In the genomic region with DNA sequence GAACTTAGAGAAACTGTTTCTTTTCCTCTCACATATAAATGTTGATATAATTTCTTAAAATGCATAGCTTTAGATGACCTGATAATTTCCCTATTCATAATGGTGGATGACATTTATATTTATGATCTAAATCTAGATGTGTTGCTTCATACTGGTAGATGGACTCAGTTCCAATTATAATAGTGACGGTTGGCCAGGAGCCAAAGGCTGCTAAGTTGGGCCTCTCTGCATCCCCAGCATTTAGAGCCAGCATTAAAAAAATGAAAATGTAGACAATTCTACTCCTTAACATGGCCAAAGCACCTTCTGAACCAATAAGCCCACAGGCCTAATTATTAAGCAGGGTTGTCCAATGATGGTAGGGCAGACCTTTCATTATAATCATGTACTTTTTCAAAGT, we compare ENCODE assay signal across 19 cellular contexts.
DNase-seq lines count a peak whose midpoint lies in the region; ATAC-seq and TF ChIP-seq lines count a peak whose summit lies in the region.
"Had no signal": no experiment of that assay in that cellular context is flagged by ENCODE, and none has a peak within 500 bp of the region (broad histone marks: within the 10 kb centered on the region; RNA-seq: fewer than 3 reads in every experiment).

No MANE protein-coding gene starts in this region.

- H2AFZ ChIP-seq in MM.1S (ENCODE audit: low read length): no peak overlapping the region

- TF ChIP-seq CTCF in MM.1S (IDR thresholded peaks at IDR 0.05; ENCODE audit: low read length): no peak

- no peaks in the 10 kb centered on the region for H3K79me2 ChIP-seq in MM.1S (ENCODE audit: low read length)

- H3K9me2 ChIP-seq in MM.1S (replicated peaks; ENCODE audit: insufficient read depth, low read length): no peaks in the 10 kb centered on the region
- H3K9me2 ChIP-seq: SK-N-SH had no signal

- H3K27ac ChIP-seq in MM.1S (ENCODE audit: low read length): peak overlapping the region; percentile 47; the same call in 1 of the 2 replicates
- H3K27ac ChIP-seq: A549 had no signal

- H3K36me3 ChIP-seq in MM.1S (replicated peaks; ENCODE audit: insufficient read depth, low read length): no peaks in the 10 kb centered on the region

- peaks cover 16% of the 10 kb centered on the region for H3F3A ChIP-seq in MM.1S (ENCODE audit: insufficient read depth, low read length)

- H3K9ac ChIP-seq in MM.1S (ENCODE audit: low read length): no peak overlapping the region
- H3K9ac ChIP-seq: SK-N-SH had no signal

- H4K20me1 ChIP-seq in MM.1S (ENCODE audit: insufficient read depth, low read length): no peaks in the 10 kb centered on the region

- H3K4me2 ChIP-seq in MM.1S (ENCODE audit: low read depth, low read length): peak overlapping the region; percentile 55
- H3K4me2 ChIP-seq: A549, SK-N-SH had no signal

- ATAC-seq in sciatic nerve (no peak), HG02981 (IDR thresholded peaks at IDR 0.05; ENCODE audit: unreplicated experiment) (no peak)
- ATAC-seq: A549, HepG2, K562 had no signal

- intact Hi-C loops in sciatic nerve (cut with DNase I): no loop called here

- no peaks in the 10 kb centered on the region for H3K27me3 ChIP-seq in MM.1S (replicated peaks; ENCODE audit: insufficient read depth, low read length)

- no peak overlapping the region for H3K4me3 ChIP-seq in MM.1S (ENCODE audit: low read length)
- H3K4me3 ChIP-seq: A549, K562 had no signal

- DNase-seq in MM.1S: no peak
- peak; percentile 13 for DNase-seq in NCI-H69 (lab: John Stamatoyannopoulos, UW)
- peak; percentile 1 to 5 for DNase-seq in dermis microvascular lymphatic vessel endothelial cell (ENCODE audit: low read depth in 2 of 2)
- peak; percentile 50 for DNase-seq in sciatic nerve (ENCODE audit: low spot score)
- DNase-seq in NCI-H1092 treated with DMSO at 0.1 percent for 48 hours (lab: John Stamatoyannopoulos, UW): no peak
- no peak for DNase-seq in glomerular visceral epithelial cell (ENCODE audit: extremely low spot score)
- DNase-seq: GDM1, MV-4-11, NCI-H1417 treated with DMSO at 0.1 percent for 48 hours, NCI-H187, NCI-H345, NCI-H524, NCI-H82, SIG-M5, SK-N-SH had no signal

- H3K4me1 ChIP-seq in MM.1S (ENCODE audit: low read length): peaks cover 29% of the 10 kb centered on the region
- H3K4me1 ChIP-seq: A549 had no signal

- H3K9me3 ChIP-seq in MM.1S (replicated peaks; ENCODE audit: insufficient read depth, low read length): no peaks in the 10 kb centered on the region
- H3K9me3 ChIP-seq: A549, SK-N-SH had no signal

Comparison
In these comparisons a context has a peak if more than half of its experiments do, and no peak if none do; other contexts are left out.
1. DNase-seq: peak in NCI-H69 (single experiment), dermis microvascular lymphatic vessel endothelial cell (2 of 2) and sciatic nerve (single experiment); none in MM.1S (single experiment), NCI-H1092 treated with DMSO at 0.1 percent for 48 hours (single experiment) and glomerular visceral epithelial cell (single experiment).